7 cellular contexts compared by ENCODE assay signal in genomic region chr20:24640276-24640675, GRCh38.
"Had no signal": no experiment of that assay in that cellular context is flagged by ENCODE, and none has a peak within 500 bp of the region (broad histone marks: within the 10 kb centered on the region; RNA-seq: fewer than 3 reads in every experiment).

No MANE protein-coding gene starts in this region.

- H3K4me1 ChIP-seq: HAP-1 had no signal

- DNase-seq: GM23248, GOT3, H7, IMR-90 had no signal

- H3K9me3 ChIP-seq: HAP-1 had no signal

- ATAC-seq: HCT116, K562 had no signal

- H3K36me3 ChIP-seq: HAP-1 had no signal

- H3K27ac ChIP-seq: GM23248 had no signal

- H3K4me3 ChIP-seq: GM23248, HAP-1, K562 had no signal
